In the genomic region with DNA sequence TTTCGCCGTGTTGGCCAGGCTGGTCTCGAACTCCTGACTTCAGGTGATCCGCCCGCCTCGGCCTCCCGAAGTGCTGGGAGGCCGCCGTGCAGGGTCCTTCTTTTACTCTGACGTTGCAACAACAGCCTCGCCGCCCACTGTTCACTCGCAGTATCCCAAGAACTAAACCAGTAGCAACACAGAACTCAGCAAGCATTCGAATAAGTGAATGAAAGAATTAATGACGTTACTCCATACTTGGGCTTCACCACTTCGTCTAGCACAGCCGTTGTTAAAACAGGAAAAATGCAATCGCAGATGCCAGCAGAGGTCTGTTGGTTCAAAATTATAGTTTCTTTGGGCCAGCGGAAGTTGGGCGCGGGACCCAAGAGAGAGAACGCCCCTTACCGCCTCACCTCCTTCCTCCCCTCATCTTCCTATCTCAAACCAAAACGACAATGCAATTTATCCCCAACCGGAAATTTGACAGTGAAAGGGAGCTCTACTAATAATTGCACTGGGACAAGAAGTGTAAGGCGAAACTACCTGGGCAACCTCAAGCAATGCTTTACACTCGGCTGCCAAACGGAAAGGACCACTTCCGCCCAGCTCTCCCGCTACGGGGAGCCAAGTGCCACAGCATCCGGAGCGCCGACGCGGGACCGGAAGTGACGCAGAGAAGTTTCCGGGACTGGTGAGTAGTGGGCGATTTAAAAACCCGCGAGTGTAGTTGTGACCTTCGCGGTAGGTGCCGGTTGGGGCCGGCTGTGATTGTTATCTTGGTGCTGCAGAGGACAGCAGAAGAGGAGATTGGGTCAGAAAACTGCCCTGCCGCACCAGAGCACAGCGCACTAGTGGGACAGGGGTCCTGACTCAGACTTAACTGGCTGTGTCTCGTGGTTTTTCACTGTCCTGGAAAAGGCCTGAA, we compare ENCODE assay signal across 8 cellular contexts. TPM values are rescaled to one million over a fixed set of nuclear protein-coding genes. Genes with fewer than 3 reads are reported as not detected.
A peak's percentile ranks its signal among the peaks of the same experiment; 100 is the strongest.
DNase-seq lines count a peak whose midpoint lies in the region; ATAC-seq and TF ChIP-seq lines count a peak whose summit lies in the region.

A gene with protein sequence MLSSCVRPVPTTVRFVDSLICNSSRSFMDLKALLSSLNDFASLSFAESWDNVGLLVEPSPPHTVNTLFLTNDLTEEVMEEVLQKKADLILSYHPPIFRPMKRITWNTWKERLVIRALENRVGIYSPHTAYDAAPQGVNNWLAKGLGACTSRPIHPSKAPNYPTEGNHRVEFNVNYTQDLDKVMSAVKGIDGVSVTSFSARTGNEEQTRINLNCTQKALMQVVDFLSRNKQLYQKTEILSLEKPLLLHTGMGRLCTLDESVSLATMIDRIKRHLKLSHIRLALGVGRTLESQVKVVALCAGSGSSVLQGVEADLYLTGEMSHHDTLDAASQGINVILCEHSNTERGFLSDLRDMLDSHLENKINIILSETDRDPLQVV (plus strand): TSS at position 653 of the 907 bp plus-strand sequence. CDS start 2,573 bp downstream, outside the sequence.
A gene (minus strand): TSS at position 359 of the 907 bp plus-strand sequence. CDS start 1,462 bp downstream, outside the sequence.

- BruUV-seq in A673 (replicated peaks; lab: Mats Ljungman, UMichigan): TSS peak; percentile 37

- H3K4me1 ChIP-seq in A673 (ENCODE audit: insufficient read depth, low read length, poor library complexity, severe bottlenecking) (peaks cover 7% of the 10 kb centered on the region), breast epithelium (peaks cover 0 to 11% of the 10 kb centered on the region in 2 donors)

- TF ChIP-seq POLR2A in breast epithelium (IDR thresholded peaks at IDR 0.05): peak; percentile 44

- H3K4me3 ChIP-seq in A673 (ENCODE audit: low read depth, low read length, poor library complexity, severe bottlenecking) (peak within 1 kb of the TSS; percentile 61), breast epithelium (peak within 1 kb of the TSS; percentile 74 to 82 (median 74)), iPS-18c (ENCODE audit: insufficient read depth, low read depth, low read length) (peak within 1 kb of the TSS; percentile 95), skin epidermis (peak within 1 kb of the TSS; percentile 62 to 89 (median 71))

- H3K27me3 ChIP-seq in A673 (replicated peaks; ENCODE audit: insufficient read depth, low read depth, low read length, poor library complexity): no peaks in the 10 kb centered on the region
- no peaks in the 10 kb centered on the region for H3K27me3 ChIP-seq in breast epithelium

- peak within 1 kb of the TSS; percentile 94 for H3K27ac ChIP-seq in A673 (ENCODE audit: low read depth, low read length, poor library complexity, severe bottlenecking)
- peak within 1 kb of the TSS; percentile 90 for H3K27ac ChIP-seq in VCaP
- peak within 1 kb of the TSS; percentile 92 to 98 for H3K27ac ChIP-seq in breast epithelium
- H3K27ac ChIP-seq in skin epidermis: peak within 1 kb of the TSS; percentile 85 to 98 (median 94)

- H3K9me3 ChIP-seq in A673 (ENCODE audit: low read depth, low read length, poor library complexity, severe bottlenecking): no peaks in the 10 kb centered on the region
- H3K9me3 ChIP-seq in breast epithelium: no peaks in the 10 kb centered on the region
- no peaks in the 10 kb centered on the region for H3K9me3 ChIP-seq in iPS-18c (ENCODE audit: control insufficient read depth, insufficient read depth, low read length)

- ATAC-seq in GM18870 (IDR thresholded peaks at IDR 0.05; ENCODE audit: unreplicated experiment) (peak; percentile 86), HG03135 (IDR thresholded peaks at IDR 0.05; ENCODE audit: unreplicated experiment) (peak; percentile 91)

- H3K36me3 ChIP-seq in A673 (ENCODE audit: insufficient read depth, low read length, poor library complexity, severe bottlenecking) (peaks cover 19% of the 10 kb centered on the region), breast epithelium (no peaks in the 10 kb centered on the region)

- CTCF ChIA-PET in A673 (lab: Charles Lee): interaction anchor here (0.6 to 1.1 kb wide), 3 partner anchors 13 to 38 kb away, joined by 3 to 4 read pairs (median 3); no protein-coding TSS in a partner anchor

- POLR2A ChIA-PET in A673 (lab: Charles Lee; ENCODE audit: low non-redundant PET): interaction anchor here (0.6 to 1.4 kb wide), 4 partner anchors 25 to 269 kb away, joined by 3 to 10 read pairs (median 4); a partner anchor contains a TSS

- no peak; the same call in 1 of the 2 replicates for TF ChIP-seq CTCF in A673 (conservative IDR thresholded peaks at IDR 0.05; ENCODE audit: low read depth, low read length)
- no peak for TF ChIP-seq CTCF in VCaP (conservative IDR thresholded peaks at IDR 0.05)
- TF ChIP-seq CTCF in breast epithelium (IDR thresholded peaks at IDR 0.05): peak in 1 of 3 donors; percentile 11

- intact Hi-C loops in A673 (cut with micrococcal nuclease; ENCODE audit: unreplicated experiment): loop anchor here (1.0 kb wide), 1 partner anchor 176 kb away; no protein-coding TSS in a partner anchor
- intact Hi-C loops in breast epithelium (cut with DNase I; ENCODE audit: low total_unique reads): no loop called here

- DNase-seq in A673 (ENCODE audit: low spot score): peak; percentile 100
- DNase-seq in NCI-H2196 treated with DMSO at 0.1 percent for 48 hours (lab: John Stamatoyannopoulos, UW; ENCODE audit: unreplicated experiment): peak; percentile 94
- peak; percentile 95 for DNase-seq in breast epithelium (ENCODE audit: low spot score in 2 of 2)

RNA-seq across cellular contexts. Expression of the first gene that starts in this region (rescaled TPM):
- 56.4 and 56.7 TPM in 2 replicates for total RNA-seq in A673 (2021)
- total RNA-seq in breast epithelium: 10 to 100 TPM; 20.3 to 34.0 (median 26.5) TPM

RNA-seq across cellular contexts. Expression of the second gene that starts in this region (rescaled TPM):
- total RNA-seq in A673 (2021) (37.2 and 48.3 TPM in 2 replicates), breast epithelium (10 to 100 TPM; 16.4 to 42.4 (median 27.0) TPM)

Comparison
In these comparisons a context has a peak if more than half of its experiments do, and no peak if none do; other contexts are left out.
1. Peak in every context shown above with its lines: DNase-seq, ATAC-seq, H3K4me3 ChIP-seq and H3K27ac ChIP-seq.